In the genomic region with DNA sequence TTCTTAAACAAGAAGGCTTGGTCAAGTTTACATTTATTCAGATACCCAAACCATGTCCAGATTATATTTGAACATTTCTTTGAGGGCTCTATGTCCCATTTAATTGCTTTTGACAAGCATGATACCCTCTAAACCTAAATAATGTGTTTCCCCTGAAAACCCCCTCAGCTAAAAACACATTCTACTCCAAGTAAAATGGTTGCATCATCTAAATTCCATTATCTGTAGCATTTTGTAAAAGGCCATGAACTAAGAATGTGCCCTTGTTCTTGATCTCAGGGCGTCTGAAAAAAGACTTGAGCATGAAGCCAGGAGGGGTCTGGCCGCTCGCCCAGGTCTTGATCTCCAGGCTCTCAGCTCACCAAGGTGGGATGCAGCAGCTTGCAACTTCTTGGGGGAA, we compare ENCODE assay signal across 29 cellular contexts. TPM values are rescaled to one million over a fixed set of nuclear protein-coding genes. Genes with fewer than 3 reads are reported as not detected.
A peak's percentile ranks its signal among the peaks of the same experiment; 100 is the strongest.
DNase-seq lines count a peak whose midpoint lies in the region; ATAC-seq, FAIRE-seq and TF ChIP-seq lines count a peak whose summit lies in the region.
"Had no signal": no experiment of that assay in that cellular context is flagged by ENCODE, and none has a peak within 500 bp of the region (broad histone marks: within the 10 kb centered on the region; RNA-seq: fewer than 3 reads in every experiment).

No MANE protein-coding gene starts in this region.

- H4K20me1 ChIP-seq in PC-9 (ENCODE audit: insufficient read depth): no peaks in the 10 kb centered on the region

- peaks cover 29% of the 10 kb centered on the region for H3K4me1 Mint-ChIP-seq in T-helper 1 cell treated with Interleukin-12 subunit alpha and Interleukin-12 subunit beta and Interleukin-4 antibody, amounts not matched to agents 30 μg/mL and 1 μg/mL, for 36 hours (ENCODE audit: low read depth)
- peaks cover 32% of the 10 kb centered on the region for H3K4me1 Mint-ChIP-seq in endothelial cell (ENCODE audit: unreplicated experiment)
- H3K4me1 Mint-ChIP-seq in stimulated activated memory B cell treated with anti-CD40 and anti-IgM and Interleukin-4, amounts not matched to agents 10 μg/mL and 1 μg/mL and 100 μg/mL, for 72 hours: peaks cover 46% of the 10 kb centered on the region
- peaks cover 41% of the 10 kb centered on the region for H3K4me1 Mint-ChIP-seq in activated CD8-positive, alpha-beta T cell treated with anti-CD3 and anti-CD28 coated beads, Interleukin-2, amount 10 ng/mL, durations not matched to agents 7 days and 5 days (ENCODE audit: low read depth)

- no peak for DNase-seq in T-helper 1 cell
- no peak for DNase-seq in PC-9
- no peak for DNase-seq in endothelial cell (ENCODE audit: low spot score)
- DNase-seq in small intestine: no peak
- DNase-seq in activated CD8-positive, alpha-beta T cell treated with anti-CD3 and anti-CD28 coated beads, Interleukin-2, amount 10 ng/mL, durations not matched to agents 7 days and 5 days: no peak
- DNase-seq: activated B cell treated with CpG ODN at 0.5 μM for 24 hours; activated gamma-delta T cell treated with Interleukin-2 at 50 U/mL for 16 hours; CD8-positive, alpha-beta memory T cell; DMS153; gastrocnemius medialis; GM23248; hippocampal formation; naive B cell; spleen; stimulated activated CD4-positive, alpha-beta T cell treated with anti-CD3 and anti-CD28 coated beads, Interleukin-4, amount 100 ng/mL, for 1 hour had no signal

- 0 out of 2 replicates have a peak overlapping the region, but pooled peaks have one; percentile 39 for H3K4me2 ChIP-seq in PC-9

- peak overlapping the region; percentile 18 for H3K4me3 Mint-ChIP-seq in T-helper 1 cell treated with Interleukin-12 subunit alpha and Interleukin-12 subunit beta and Interleukin-4 antibody, amounts not matched to agents 30 μg/mL and 1 μg/mL, for 36 hours
- peak overlapping the region; percentile 21 for H3K4me3 Mint-ChIP-seq in endothelial cell (ENCODE audit: unreplicated experiment)
- H3K4me3 Mint-ChIP-seq in stimulated activated memory B cell treated with anti-CD40 and anti-IgM and Interleukin-4, amounts not matched to agents 10 μg/mL and 1 μg/mL and 100 μg/mL, for 72 hours: peak overlapping the region; percentile 41
- H3K4me3 Mint-ChIP-seq in activated CD8-positive, alpha-beta T cell treated with anti-CD3 and anti-CD28 coated beads, Interleukin-2, amount 10 ng/mL, durations not matched to agents 7 days and 5 days: no peak overlapping the region
- H3K4me3 Mint-ChIP-seq: activated CD4-positive, alpha-beta memory T cell treated with anti-CD3 and anti-CD28 coated beads for 36 hours; CD8-positive, alpha-beta memory T cell; type B pancreatic cell had no signal

- no peaks in the 10 kb centered on the region for H3K79me2 ChIP-seq in PC-9 (ENCODE audit: low read depth)

- H3K27ac ChIP-seq in PC-9: no peak overlapping the region
- H3K27ac ChIP-seq in small intestine (ENCODE audit: low read depth in 1 of 2, low read length in 1 of 2): no peak overlapping the region
- H3K27ac ChIP-seq: 22Rv1, coronary artery, esophagus muscularis mucosa, gastrocnemius medialis, GM23248, SK-N-MC, spleen had no signal

- peaks cover 7% of the 10 kb centered on the region for H3K36me3 Mint-ChIP-seq in T-helper 1 cell treated with Interleukin-12 subunit alpha and Interleukin-12 subunit beta and Interleukin-4 antibody, amounts not matched to agents 30 μg/mL and 1 μg/mL, for 36 hours (ENCODE audit: low read depth)
- H3K36me3 Mint-ChIP-seq in endothelial cell (ENCODE audit: low read depth, unreplicated experiment): no peaks in the 10 kb centered on the region
- H3K36me3 Mint-ChIP-seq in stimulated activated memory B cell treated with anti-CD40 and anti-IgM and Interleukin-4, amounts not matched to agents 10 μg/mL and 1 μg/mL and 100 μg/mL, for 72 hours: peaks cover 14% of the 10 kb centered on the region
- H3K36me3 Mint-ChIP-seq in activated CD8-positive, alpha-beta T cell treated with anti-CD3 and anti-CD28 coated beads, Interleukin-2, amount 10 ng/mL, durations not matched to agents 7 days and 5 days (ENCODE audit: low read depth): peaks cover 6% of the 10 kb centered on the region
- H3K36me3 Mint-ChIP-seq: activated CD4-positive, alpha-beta memory T cell treated with anti-CD3 and anti-CD28 coated beads for 36 hours had no signal

- H3K4me3 ChIP-seq in PC-9 (no peak overlapping the region), small intestine (ENCODE audit: low read depth in 1 of 2, low read length in 2 of 2) (no peak overlapping the region)
- H3K4me3 ChIP-seq: adrenal gland, coronary artery, esophagus muscularis mucosa, gastrocnemius medialis, GM23248, SK-N-MC, spleen had no signal

- H3K9me2 ChIP-seq in PC-9 (ENCODE audit: insufficient read depth): no peaks in the 10 kb centered on the region

- H3K36me3 ChIP-seq in PC-9 (ENCODE audit: low read depth): no peaks in the 10 kb centered on the region
- no peaks in the 10 kb centered on the region for H3K36me3 ChIP-seq in small intestine (ENCODE audit: control insufficient read depth in 2 of 2, insufficient read depth in 2 of 2, low read length in 2 of 2)
- H3K36me3 ChIP-seq: adrenal gland, esophagus muscularis mucosa, gastrocnemius medialis, spleen had no signal

- 92 to 96% (median 94%) methylated on average over 3 of the region's 3 CpGs for WGBS in small intestine, 3 donors

- CTCF ChIA-PET in PC-9 (lab: Charles Lee): no interaction called here
- CTCF ChIA-PET in activated CD8-positive, alpha-beta T cell treated with anti-CD3 and anti-CD28 coated beads, Interleukin-2, amount 10 ng/mL, durations not matched to agents 7 days and 5 days (lab: Charles Lee): interaction anchor here (1.4 kb wide), 1 partner anchor 95 kb away, joined by 4 read pairs; no protein-coding TSS in a partner anchor

- no peaks in the 10 kb centered on the region for H3F3A ChIP-seq in PC-9 (ENCODE audit: insufficient read depth, low read depth)

- no peak for ATAC-seq in stimulated activated memory B cell treated with anti-CD40 and anti-IgM and Interleukin-4, amounts not matched to agents 10 μg/mL and 1 μg/mL and 100 μg/mL, for 72 hours
- no peak for ATAC-seq in activated CD8-positive, alpha-beta T cell treated with anti-CD3 and anti-CD28 coated beads, Interleukin-2, amount 10 ng/mL, durations not matched to agents 7 days and 5 days
- no peak for ATAC-seq in GM19397 (IDR thresholded peaks at IDR 0.05; ENCODE audit: unreplicated experiment)
- ATAC-seq: gastrocnemius medialis, left lobe of liver had no signal

- H3K9me3 Mint-ChIP-seq in T-helper 1 cell treated with Interleukin-12 subunit alpha and Interleukin-12 subunit beta and Interleukin-4 antibody, amounts not matched to agents 30 μg/mL and 1 μg/mL, for 36 hours: no peaks in the 10 kb centered on the region
- no peaks in the 10 kb centered on the region for H3K9me3 Mint-ChIP-seq in endothelial cell (ENCODE audit: unreplicated experiment)
- H3K9me3 Mint-ChIP-seq in stimulated activated memory B cell treated with anti-CD40 and anti-IgM and Interleukin-4, amounts not matched to agents 10 μg/mL and 1 μg/mL and 100 μg/mL, for 72 hours: peaks cover 5% of the 10 kb centered on the region
- H3K9me3 Mint-ChIP-seq in activated CD8-positive, alpha-beta T cell treated with anti-CD3 and anti-CD28 coated beads, Interleukin-2, amount 10 ng/mL, durations not matched to agents 7 days and 5 days (ENCODE audit: insufficient read depth): no peaks in the 10 kb centered on the region
- H3K9me3 Mint-ChIP-seq: activated B cell treated with CpG ODN at 0.5 μM for 24 hours; activated CD4-positive, alpha-beta memory T cell treated with anti-CD3 and anti-CD28 coated beads for 36 hours; CD8-positive, alpha-beta memory T cell; immature natural killer cell; naive B cell had no signal

- BruUV-seq in PC-9 (replicated peaks; lab: Mats Ljungman, UMichigan): no TSS peak

- H2AFZ ChIP-seq in PC-9: no peak overlapping the region
- H2AFZ ChIP-seq: GM23248 had no signal

- intact Hi-C loops in PC-9 (cut with micrococcal nuclease; ENCODE audit: unreplicated experiment): loop anchor here (2.0 kb wide), 1 partner anchor 53 kb away; a partner anchor contains a TSS

- H3K9me3 ChIP-seq in PC-9 (ENCODE audit: insufficient read depth, low read depth): no peaks in the 10 kb centered on the region
- no peaks in the 10 kb centered on the region for H3K9me3 ChIP-seq in small intestine (ENCODE audit: control insufficient read depth, low read depth)
- H3K9me3 ChIP-seq: adrenal gland, esophagus muscularis mucosa, gastrocnemius medialis, spleen had no signal

- peaks cover 68% of the 10 kb centered on the region for H3K27me3 Mint-ChIP-seq in T-helper 1 cell treated with Interleukin-12 subunit alpha and Interleukin-12 subunit beta and Interleukin-4 antibody, amounts not matched to agents 30 μg/mL and 1 μg/mL, for 36 hours (ENCODE audit: low read depth)
- H3K27me3 Mint-ChIP-seq in endothelial cell (ENCODE audit: unreplicated experiment): peaks cover 2% of the 10 kb centered on the region
- H3K27me3 Mint-ChIP-seq in stimulated activated memory B cell treated with anti-CD40 and anti-IgM and Interleukin-4, amounts not matched to agents 10 μg/mL and 1 μg/mL and 100 μg/mL, for 72 hours: peaks cover 14% of the 10 kb centered on the region
- H3K27me3 Mint-ChIP-seq in activated CD8-positive, alpha-beta T cell treated with anti-CD3 and anti-CD28 coated beads, Interleukin-2, amount 10 ng/mL, durations not matched to agents 7 days and 5 days (ENCODE audit: low read depth): peaks cover 56% of the 10 kb centered on the region
- H3K27me3 Mint-ChIP-seq: activated B cell treated with CpG ODN at 0.5 μM for 24 hours; activated CD4-positive, alpha-beta memory T cell treated with anti-CD3 and anti-CD28 coated beads for 36 hours; CD8-positive, alpha-beta memory T cell; naive B cell; type B pancreatic cell had no signal

- no peak for TF ChIP-seq CTCF in PC-9 (conservative IDR thresholded peaks at IDR 0.05)
- no peak for TF ChIP-seq CTCF in endothelial cell (IDR thresholded peaks at IDR 0.05; ENCODE audit: unreplicated experiment)

- POLR2A ChIA-PET in PC-9 (lab: Charles Lee; ENCODE audit: unreplicated experiment): no interaction called here
- POLR2A ChIA-PET in activated CD8-positive, alpha-beta T cell treated with anti-CD3 and anti-CD28 coated beads, Interleukin-2, amount 10 ng/mL, durations not matched to agents 7 days and 5 days (lab: Charles Lee): interaction anchor here (2.0 kb wide), 1 partner anchor 53 kb away, joined by 10 read pairs; a partner anchor contains a TSS

- H3K27ac Mint-ChIP-seq in T-helper 1 cell treated with Interleukin-12 subunit alpha and Interleukin-12 subunit beta and Interleukin-4 antibody, amounts not matched to agents 30 μg/mL and 1 μg/mL, for 36 hours: no peak overlapping the region
- no peak overlapping the region for H3K27ac Mint-ChIP-seq in endothelial cell (ENCODE audit: unreplicated experiment)
- peak overlapping the region; percentile 84 for H3K27ac Mint-ChIP-seq in stimulated activated memory B cell treated with anti-CD40 and anti-IgM and Interleukin-4, amounts not matched to agents 10 μg/mL and 1 μg/mL and 100 μg/mL, for 72 hours
- H3K27ac Mint-ChIP-seq in activated CD8-positive, alpha-beta T cell treated with anti-CD3 and anti-CD28 coated beads, Interleukin-2, amount 10 ng/mL, durations not matched to agents 7 days and 5 days: no peak overlapping the region
- H3K27ac Mint-ChIP-seq: activated CD4-positive, alpha-beta memory T cell treated with anti-CD3 and anti-CD28 coated beads for 36 hours; naive B cell; type B pancreatic cell had no signal

- H3K4me1 ChIP-seq in PC-9 (replicated peaks; ENCODE audit: insufficient read depth): peaks cover 22% of the 10 kb centered on the region
- H3K4me1 ChIP-seq in small intestine (ENCODE audit: control insufficient read depth in 2 of 2, insufficient read depth in 1 of 2, low read depth in 1 of 2, low read length in 1 of 2): no peaks in the 10 kb centered on the region
- H3K4me1 ChIP-seq: gastrocnemius medialis, spleen had no signal

- no peak for FAIRE-seq in small intestine (lab: Jason Lieb, UNC)
- FAIRE-seq: G401.6, HTR-8/SVneo had no signal

- H3K27me3 ChIP-seq in PC-9 (ENCODE audit: insufficient read depth, low read depth) (no peaks in the 10 kb centered on the region), small intestine (ENCODE audit: control insufficient read depth in 2 of 2, insufficient read depth in 2 of 2, low read length in 2 of 2) (no peaks in the 10 kb centered on the region)
- H3K27me3 ChIP-seq: adrenal gland, esophagus muscularis mucosa, gastrocnemius medialis, spleen had no signal

RNA-seq across cellular contexts. Expression of a gene that starts 53.5 kb away (rescaled TPM):
- total RNA-seq in PC-9 (2021): 38.1 and 41.4 TPM in 2 replicates
- 40.5 TPM for total RNA-seq in endothelial cell (ENCODE audit: unreplicated experiment)
- polyA plus RNA-seq in small intestine: 10 to 100 TPM in 1 of 3 donors, 1 to 10 TPM in 2; 4.9 to 10.1 (median 8.5) TPM
- total RNA-seq in activated CD8-positive, alpha-beta T cell treated with anti-CD3 and anti-CD28 coated beads, Interleukin-2, amount 10 ng/mL, durations not matched to agents 7 days and 5 days: 10 to 100 TPM; 32.2 to 33.1 TPM
